Comparison of ENCODE assay signal across 1 cellular context in the genomic region with DNA sequence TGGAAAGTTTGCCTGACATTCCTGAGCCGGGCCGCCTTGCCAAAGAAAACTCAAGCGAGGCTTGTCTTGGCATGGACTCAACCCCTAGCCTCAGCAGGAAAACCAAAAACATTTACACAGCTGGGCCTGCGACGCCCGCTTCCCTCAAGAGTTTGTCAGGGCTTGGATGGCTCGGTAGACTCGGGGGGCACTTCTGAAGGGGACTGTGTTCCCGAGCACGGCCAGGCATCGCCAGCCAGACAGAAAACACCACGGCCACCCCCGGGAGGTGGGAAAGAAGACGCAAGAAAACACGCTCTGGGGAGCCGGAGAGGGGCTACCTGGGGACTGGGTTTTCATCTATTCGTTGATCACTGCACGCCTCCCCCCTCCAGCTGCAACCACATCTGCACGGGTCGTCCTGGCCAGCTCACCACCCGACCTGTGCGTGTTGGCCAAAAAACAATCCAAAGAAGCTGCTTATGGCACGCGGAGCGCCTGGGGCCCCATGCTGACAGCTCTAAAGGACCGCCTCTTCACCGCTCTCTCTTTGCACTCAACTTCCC.
TF ChIP-seq lines count a peak whose summit lies in the region.

No MANE protein-coding gene starts in this region.

TF ChIP-seq in HEK293, 187 proteins besides CTCF, POLR2A, EP300 and RAD21 (continued from another document):
- TF ChIP-seq, protein P1, sequence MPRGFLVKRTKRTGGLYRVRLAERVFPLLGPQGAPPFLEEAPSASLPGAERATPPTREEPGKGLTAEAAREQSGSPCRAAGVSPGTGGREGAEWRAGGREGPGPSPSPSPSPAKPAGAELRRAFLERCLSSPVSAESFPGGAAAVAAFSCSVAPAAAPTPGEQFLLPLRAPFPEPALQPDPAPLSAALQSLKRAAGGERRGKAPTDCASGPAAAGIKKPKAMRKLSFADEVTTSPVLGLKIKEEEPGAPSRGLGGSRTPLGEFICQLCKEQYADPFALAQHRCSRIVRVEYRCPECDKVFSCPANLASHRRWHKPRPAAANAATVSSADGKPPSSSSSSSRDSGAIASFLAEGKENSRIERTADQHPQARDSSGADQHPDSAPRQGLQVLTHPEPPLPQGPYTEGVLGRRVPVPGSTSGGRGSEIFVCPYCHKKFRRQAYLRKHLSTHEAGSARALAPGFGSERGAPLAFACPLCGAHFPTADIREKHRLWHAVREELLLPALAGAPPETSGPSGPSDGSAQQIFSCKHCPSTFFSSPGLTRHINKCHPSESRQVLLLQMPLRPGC (tag by site-specific recombination; IDR thresholded peaks at IDR 0.05) = peak; percentile 57; the same call in 1 of the 2 replicates
- TF ChIP-seq ZXDB (tag by site-specific recombination; IDR thresholded peaks at IDR 0.05) = peak; percentile 70; the same call in 1 of the 2 replicates
- TF ChIP-seq ZIC2 (tag by site-specific recombination; IDR thresholded peaks at IDR 0.05) = peak; percentile 69
- no peak for TF ChIP-seq KLF10 (tag by site-specific recombination; IDR thresholded peaks at IDR 0.05)
- peak; percentile 46; the same call in 1 of the 2 replicates for TF ChIP-seq IKZF3 (tag by site-specific recombination; IDR thresholded peaks at IDR 0.05)
- TF ChIP-seq ZBTB17 (tag by site-specific recombination; IDR thresholded peaks at IDR 0.05) = 0 out of 2 replicates have a peak, but pooled peaks have one; percentile 11
- TF ChIP-seq, protein P2, sequence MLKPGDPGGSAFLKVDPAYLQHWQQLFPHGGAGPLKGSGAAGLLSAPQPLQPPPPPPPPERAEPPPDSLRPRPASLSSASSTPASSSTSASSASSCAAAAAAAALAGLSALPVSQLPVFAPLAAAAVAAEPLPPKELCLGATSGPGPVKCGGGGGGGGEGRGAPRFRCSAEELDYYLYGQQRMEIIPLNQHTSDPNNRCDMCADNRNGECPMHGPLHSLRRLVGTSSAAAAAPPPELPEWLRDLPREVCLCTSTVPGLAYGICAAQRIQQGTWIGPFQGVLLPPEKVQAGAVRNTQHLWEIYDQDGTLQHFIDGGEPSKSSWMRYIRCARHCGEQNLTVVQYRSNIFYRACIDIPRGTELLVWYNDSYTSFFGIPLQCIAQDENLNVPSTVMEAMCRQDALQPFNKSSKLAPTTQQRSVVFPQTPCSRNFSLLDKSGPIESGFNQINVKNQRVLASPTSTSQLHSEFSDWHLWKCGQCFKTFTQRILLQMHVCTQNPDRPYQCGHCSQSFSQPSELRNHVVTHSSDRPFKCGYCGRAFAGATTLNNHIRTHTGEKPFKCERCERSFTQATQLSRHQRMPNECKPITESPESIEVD (tag by site-specific recombination; IDR thresholded peaks at IDR 0.05) = no peak
- TF ChIP-seq, protein P3, sequence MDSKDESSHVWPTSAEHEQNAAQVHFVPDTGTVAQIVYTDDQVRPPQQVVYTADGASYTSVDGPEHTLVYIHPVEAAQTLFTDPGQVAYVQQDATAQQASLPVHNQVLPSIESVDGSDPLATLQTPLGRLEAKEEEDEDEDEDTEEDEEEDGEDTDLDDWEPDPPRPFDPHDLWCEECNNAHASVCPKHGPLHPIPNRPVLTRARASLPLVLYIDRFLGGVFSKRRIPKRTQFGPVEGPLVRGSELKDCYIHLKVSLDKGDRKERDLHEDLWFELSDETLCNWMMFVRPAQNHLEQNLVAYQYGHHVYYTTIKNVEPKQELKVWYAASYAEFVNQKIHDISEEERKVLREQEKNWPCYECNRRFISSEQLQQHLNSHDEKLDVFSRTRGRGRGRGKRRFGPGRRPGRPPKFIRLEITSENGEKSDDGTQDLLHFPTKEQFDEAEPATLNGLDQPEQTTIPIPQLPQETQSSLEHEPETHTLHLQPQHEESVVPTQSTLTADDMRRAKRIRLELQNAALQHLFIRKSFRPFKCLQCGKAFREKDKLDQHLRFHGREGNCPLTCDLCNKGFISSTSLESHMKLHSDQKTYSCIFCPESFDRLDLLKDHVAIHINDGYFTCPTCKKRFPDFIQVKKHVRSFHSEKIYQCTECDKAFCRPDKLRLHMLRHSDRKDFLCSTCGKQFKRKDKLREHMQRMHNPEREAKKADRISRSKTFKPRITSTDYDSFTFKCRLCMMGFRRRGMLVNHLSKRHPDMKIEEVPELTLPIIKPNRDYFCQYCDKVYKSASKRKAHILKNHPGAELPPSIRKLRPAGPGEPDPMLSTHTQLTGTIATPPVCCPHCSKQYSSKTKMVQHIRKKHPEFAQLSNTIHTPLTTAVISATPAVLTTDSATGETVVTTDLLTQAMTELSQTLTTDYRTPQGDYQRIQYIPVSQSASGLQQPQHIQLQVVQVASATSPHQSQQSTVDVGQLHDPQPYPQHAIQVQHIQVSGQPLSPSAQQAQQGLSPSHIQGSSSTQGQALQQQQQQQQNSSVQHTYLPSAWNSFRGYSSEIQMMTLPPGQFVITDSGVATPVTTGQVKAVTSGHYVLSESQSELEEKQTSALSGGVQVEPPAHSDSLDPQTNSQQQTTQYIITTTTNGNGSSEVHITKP (tag by site-specific recombination; IDR thresholded peaks at IDR 0.05) = peak; percentile 87
- TF ChIP-seq ZNF335 (tag by site-specific recombination; conservative IDR thresholded peaks at IDR 0.05) = peak; percentile 49
